ENCODE assay signal across 12 cellular contexts in genomic region chr3:148974726-148975125, GRCh38. TPM values are rescaled to one million over a fixed set of nuclear protein-coding genes. Genes with fewer than 3 reads are reported as not detected.
DNase-seq lines count a peak whose midpoint lies in the region; ATAC-seq and TF ChIP-seq lines count a peak whose summit lies in the region.
"Had no signal": no experiment of that assay in that cellular context is flagged by ENCODE, and none has a peak within 500 bp of the region (broad histone marks: within the 10 kb centered on the region; RNA-seq: fewer than 3 reads in every experiment).

No MANE protein-coding gene starts in this region.

- intact Hi-C loops in testis (cut with DNase I; ENCODE audit: low total_unique reads), result no loop called here

- WGBS in testis, 2 donors, result 78 to 81% methylated on average over 2 of the region's 2 CpGs

- H3K36me3 Mint-ChIP-seq in activated naive CD8-positive, alpha-beta T cell treated with anti-CD3 and anti-CD28 coated beads, Interleukin-2, amount 10 ng/mL, durations not matched to agents 7 days and 5 days, result peaks cover 4% of the 10 kb centered on the region
- no peaks in the 10 kb centered on the region for H3K36me3 Mint-ChIP-seq in activated naive CD8-positive, alpha-beta T cell treated with anti-CD3 and anti-CD28 coated beads for 36 hours
- H3K36me3 Mint-ChIP-seq in CD8-positive, alpha-beta memory T cell, result peaks cover 0 to 1% (median 0%) of the 10 kb centered on the region in 3 donors
- H3K36me3 Mint-ChIP-seq: naive B cell had no signal

- H3K9me3 Mint-ChIP-seq in activated naive CD8-positive, alpha-beta T cell treated with anti-CD3 and anti-CD28 coated beads, Interleukin-2, amount 10 ng/mL, durations not matched to agents 7 days and 5 days, result peaks cover 2% of the 10 kb centered on the region
- H3K9me3 Mint-ChIP-seq in activated naive CD8-positive, alpha-beta T cell treated with anti-CD3 and anti-CD28 coated beads for 36 hours, result no peaks in the 10 kb centered on the region
- H3K9me3 Mint-ChIP-seq in CD8-positive, alpha-beta memory T cell, result no peaks in the 10 kb centered on the region

- CTCF ChIA-PET in CD8-positive, alpha-beta memory T cell (lab: Charles Lee), result interaction anchor here (1.1 to 1.5 kb wide), 2 partner anchors 10 to 146 kb away, joined by 3 read pairs; no protein-coding TSS in a partner anchor

- H3K4me3 ChIP-seq in fibroblast of mammary gland (ENCODE audit: control insufficient read depth, low read depth, low read length) (peak overlapping the region; percentile 36), testis (no peak overlapping the region)
- no peak overlapping the region for H3K4me3 ChIP-seq in CD8-positive, alpha-beta memory T cell (ENCODE audit: low read length)
- H3K4me3 ChIP-seq: suprapubic skin had no signal

- no peaks in the 10 kb centered on the region for H3K27me3 ChIP-seq in testis
- no peaks in the 10 kb centered on the region for H3K27me3 ChIP-seq in CD8-positive, alpha-beta memory T cell (ENCODE audit: insufficient read depth, low read length, poor library complexity, severe bottlenecking)
- H3K27me3 ChIP-seq: suprapubic skin had no signal

- H3K27me3 Mint-ChIP-seq in activated naive CD8-positive, alpha-beta T cell treated with anti-CD3 and anti-CD28 coated beads, Interleukin-2, amount 10 ng/mL, durations not matched to agents 7 days and 5 days, result peaks cover 12% of the 10 kb centered on the region
- H3K27me3 Mint-ChIP-seq in activated naive CD8-positive, alpha-beta T cell treated with anti-CD3 and anti-CD28 coated beads for 36 hours, result peaks cover under 1% of the 10 kb centered on the region
- peaks cover 0 to 9% of the 10 kb centered on the region in 2 donors for H3K27me3 Mint-ChIP-seq in CD8-positive, alpha-beta memory T cell

- peak overlapping the region; percentile 46 to 73 for H3K27ac ChIP-seq in testis
- H3K27ac ChIP-seq in CD8-positive, alpha-beta memory T cell (ENCODE audit: low read depth, low read length), result no peak overlapping the region
- H3K27ac ChIP-seq: suprapubic skin had no signal

- H3K9me3 ChIP-seq in testis, result no peaks in the 10 kb centered on the region
- H3K9me3 ChIP-seq in CD8-positive, alpha-beta memory T cell (ENCODE audit: low read length), result no peaks in the 10 kb centered on the region
- H3K9me3 ChIP-seq: suprapubic skin had no signal

- H3K4me1 ChIP-seq in testis, result no peaks in the 10 kb centered on the region
- no peaks in the 10 kb centered on the region for H3K4me1 ChIP-seq in CD8-positive, alpha-beta memory T cell (ENCODE audit: insufficient read depth, low read length)
- H3K4me1 ChIP-seq: suprapubic skin had no signal

- no peak for TF ChIP-seq POLR2A in testis (IDR thresholded peaks at IDR 0.05)

- no peak for DNase-seq in activated naive CD8-positive, alpha-beta T cell treated with anti-CD3 and anti-CD28 coated beads, Interleukin-2, amount 10 ng/mL, durations not matched to agents 7 days and 5 days
- no peak for DNase-seq in activated naive CD8-positive, alpha-beta T cell treated with anti-CD3 and anti-CD28 coated beads for 36 hours
- DNase-seq in fibroblast of mammary gland (ENCODE audit: low read depth) (peak; percentile 25), testis (no peak), NCI-H146 treated with DMSO at 0.1 percent for 48 hours (lab: John Stamatoyannopoulos, UW; ENCODE audit: unreplicated experiment) (no peak), NCI-H69 (lab: John Stamatoyannopoulos, UW) (no peak)
- DNase-seq in CD8-positive, alpha-beta memory T cell, result no peak
- DNase-seq: effector CD8-positive, alpha-beta T cell; naive B cell; NCI-H446 treated with DMSO at 0.1 percent for 48 hours had no signal

- no peak for TF ChIP-seq CTCF in fibroblast of mammary gland (conservative IDR thresholded peaks at IDR 0.05; ENCODE audit: control insufficient read depth, insufficient read depth, low read depth, low read length)
- TF ChIP-seq CTCF in testis (IDR thresholded peaks at IDR 0.05), result no peak

- no peak for ATAC-seq in activated naive CD8-positive, alpha-beta T cell treated with anti-CD3 and anti-CD28 coated beads, Interleukin-2, amount 10 ng/mL, durations not matched to agents 7 days and 5 days (ENCODE audit: low read depth)
- ATAC-seq in HG03457 (IDR thresholded peaks at IDR 0.05; ENCODE audit: unreplicated experiment), result peak; percentile 64

- no peaks in the 10 kb centered on the region for H3K36me3 ChIP-seq in testis (ENCODE audit: low read depth, missing control alignments)
- H3K36me3 ChIP-seq in CD8-positive, alpha-beta memory T cell (ENCODE audit: insufficient read depth, low read length), result no peaks in the 10 kb centered on the region
- H3K36me3 ChIP-seq: suprapubic skin had no signal

- peaks cover 3% of the 10 kb centered on the region for H3K4me1 Mint-ChIP-seq in activated naive CD8-positive, alpha-beta T cell treated with anti-CD3 and anti-CD28 coated beads, Interleukin-2, amount 10 ng/mL, durations not matched to agents 7 days and 5 days
- peaks cover 1% of the 10 kb centered on the region for H3K4me1 Mint-ChIP-seq in activated naive CD8-positive, alpha-beta T cell treated with anti-CD3 and anti-CD28 coated beads for 36 hours
- H3K4me1 Mint-ChIP-seq in CD8-positive, alpha-beta memory T cell, result peaks cover 2 to 6% (median 4%) of the 10 kb centered on the region in 3 donors

- peak overlapping the region; percentile 36 for H3K4me3 Mint-ChIP-seq in activated naive CD8-positive, alpha-beta T cell treated with anti-CD3 and anti-CD28 coated beads, Interleukin-2, amount 10 ng/mL, durations not matched to agents 7 days and 5 days
- H3K4me3 Mint-ChIP-seq in activated naive CD8-positive, alpha-beta T cell treated with anti-CD3 and anti-CD28 coated beads for 36 hours, result no peak overlapping the region
- no peak overlapping the region for H3K4me3 Mint-ChIP-seq in CD8-positive, alpha-beta memory T cell
- H3K4me3 Mint-ChIP-seq: naive B cell had no signal

- no peak overlapping the region for H3K27ac Mint-ChIP-seq in activated naive CD8-positive, alpha-beta T cell treated with anti-CD3 and anti-CD28 coated beads, Interleukin-2, amount 10 ng/mL, durations not matched to agents 7 days and 5 days
- H3K27ac Mint-ChIP-seq in activated naive CD8-positive, alpha-beta T cell treated with anti-CD3 and anti-CD28 coated beads for 36 hours, result no peak overlapping the region
- no peak overlapping the region for H3K27ac Mint-ChIP-seq in CD8-positive, alpha-beta memory T cell
- H3K27ac Mint-ChIP-seq: naive B cell had no signal

- POLR2A ChIA-PET in activated naive CD8-positive, alpha-beta T cell treated with anti-CD3 and anti-CD28 coated beads, Interleukin-2, amount 10 ng/mL, durations not matched to agents 7 days and 5 days (lab: Charles Lee), result no interaction called here
- POLR2A ChIA-PET in CD8-positive, alpha-beta memory T cell (lab: Charles Lee), result no interaction called here

RNA-seq across cellular contexts. Expression of gene GYG1, which starts 16.6 kb away (rescaled TPM):
- total RNA-seq in activated naive CD8-positive, alpha-beta T cell treated with anti-CD3 and anti-CD28 coated beads, Interleukin-2, amount 10 ng/mL, durations not matched to agents 7 days and 5 days, result 10 to 100 TPM; 48.6 to 49.3 TPM
- total RNA-seq in activated naive CD8-positive, alpha-beta T cell treated with anti-CD3 and anti-CD28 coated beads for 36 hours, result 10 to 100 TPM; 20.2 to 20.6 TPM
- total RNA-seq in testis, result 100 to 1,000 TPM; 128 to 138 TPM
- polyA plus RNA-seq in testis (ENCODE audit: insufficient read depth, low read depth, low replicate concordance), result 303 TPM
- 10 to 100 TPM; 31.9 to 35.0 TPM for total RNA-seq in CD8-positive, alpha-beta memory T cell
- polyA plus RNA-seq in CD8-positive, alpha-beta memory T cell, result 78.3 TPM
